ENCODE assay signal across 20 cellular contexts in genomic region chr2:15648593-15649525, GRCh38.
"Had no signal": no experiment of that assay in that cellular context is flagged by ENCODE, and none has a peak within 500 bp of the region (broad histone marks: within the 10 kb centered on the region; RNA-seq: fewer than 3 reads in every experiment).

No MANE protein-coding gene starts in this region.

- H3K4me1 ChIP-seq: lower lobe of right lung, psoas muscle, sigmoid colon, stomach, transverse colon had no signal

- H3K9me3 ChIP-seq: left ventricle myocardium inferior, lower lobe of right lung, neutrophil, psoas muscle, sigmoid colon, stomach, thoracic aorta, transverse colon had no signal

- H3K36me3 ChIP-seq: left ventricle myocardium inferior, lower lobe of right lung, neutrophil, sigmoid colon, stomach, thoracic aorta, transverse colon had no signal

- H3K4me2 ChIP-seq: hepatocyte had no signal

- H3K4me3 ChIP-seq: hepatocyte, left ventricle myocardium inferior, lower lobe of right lung, psoas muscle, sigmoid colon, skin epidermis, stomach, thoracic aorta, transverse colon had no signal

- ATAC-seq: left cardiac atrium, lower lobe of right lung, psoas muscle had no signal

- H3K27ac ChIP-seq: hepatocyte, left ventricle myocardium inferior, lower lobe of right lung, neutrophil, psoas muscle, sigmoid colon, skin epidermis, stomach, thoracic aorta, transverse colon had no signal

- H3K79me2 ChIP-seq: hepatocyte had no signal

- DNase-seq: erythroblast; foreskin melanocyte; kidney; left cardiac atrium; left ventricle myocardium inferior; lower lobe of right lung; midbrain; psoas muscle; retina; sigmoid colon; stimulated activated CD4-positive, alpha-beta T cell treated with anti-CD3 and anti-CD28 coated beads, Interleukin-2, amount 100 ng/mL, for 24 hours; stimulated activated CD4-positive, alpha-beta T cell treated with anti-CD3 and anti-CD28 coated beads, Interleukin-4, amount 100 ng/mL, for 4 hours; stimulated activated naive CD4-positive, alpha-beta T cell; stomach; substantia nigra; transverse colon had no signal

- H3K27me3 ChIP-seq: hepatocyte, neutrophil, sigmoid colon, stomach, transverse colon had no signal

- H2AFZ ChIP-seq: hepatocyte had no signal
